Comparison of ENCODE assay signal across 8 cellular contexts in genomic region chr2:202265467-202266277, GRCh38. TPM values are rescaled to one million over a fixed set of nuclear protein-coding genes. Genes with fewer than 3 reads are reported as not detected.
A peak's percentile ranks its signal among the peaks of the same experiment; 100 is the strongest.
DNase-seq lines count a peak whose midpoint lies in the region; ATAC-seq and TF ChIP-seq lines count a peak whose summit lies in the region.

TSS of gene NOP58 (plus strand) at chr2:202265763. CDS start at chr2:202265942, 179 bp downstream.

- ATAC-seq in GM18909 (IDR thresholded peaks at IDR 0.05; ENCODE audit: poor library complexity, unreplicated experiment) (peak; percentile 89), HG03175 (IDR thresholded peaks at IDR 0.05; ENCODE audit: unreplicated experiment) (peak; percentile 87), WTC11 (peak; percentile 90)

- H3K27ac ChIP-seq in AG04450 (ENCODE audit: low read depth, low read length) = peak within 1 kb of the TSS; percentile 96

- no peaks in the 10 kb centered on the region for H3K27me3 Mint-ChIP-seq in WTC11 (ENCODE audit: low read depth)
- H3K27me3 Mint-ChIP-seq in immature natural killer cell (ENCODE audit: low read depth in 3 of 3) = peaks cover 1 to 8% (median 3%) of the 10 kb centered on the region in 3 donors

- H3K9me3 ChIP-seq in AG04450 (ENCODE audit: control insufficient read depth, insufficient read depth, low read length) = no peaks in the 10 kb centered on the region; the same call in 1 of the 2 replicates

- H3K4me3 Mint-ChIP-seq in WTC11 (peak within 1 kb of the TSS; percentile 53), immature natural killer cell (peak within 1 kb of the TSS; percentile 64 to 73 (median 70))

- POLR2A ChIA-PET in AG04450 (lab: Yijun Ruan, JAX) = interaction anchor here (0.6 to 0.8 kb wide), 5 partner anchors 11 to 420 kb away, joined by 3 to 8 read pairs (median 3); no protein-coding TSS in a partner anchor
- POLR2A ChIA-PET in WTC11 (lab: Charles Lee) = interaction anchor here (0.6 to 1.5 kb wide), 2 partner anchors 14 to 42 kb away, joined by 4 read pairs; no protein-coding TSS in a partner anchor

- peak within 1 kb of the TSS; percentile 99 for H3K4me3 ChIP-seq in AG04450 (ENCODE audit: low read depth, low read length)
- H3K4me3 ChIP-seq in cardiac fibroblast (replicated peaks in 1 of 2; ENCODE audit: low read depth in 2 of 2, low read length in 2 of 2) = peak within 1 kb of the TSS; percentile 67 to 97

- DNase-seq in AG04450 (ENCODE audit: low read depth, low spot score) (peak; percentile 84), NCI-H226 (peak; percentile 86), WTC11 (ENCODE audit: low spot score) (peak; percentile 89), cardiac fibroblast (ENCODE audit: low read depth in 2 of 2) (peak; percentile 95 to 97), immature natural killer cell (peak; percentile 90 to 92 (median 90)), smooth muscle cell of the brain vasculature (ENCODE audit: low read depth, low spot score) (peak; percentile 89)

- H3K4me1 Mint-ChIP-seq in WTC11 = peaks cover 19% of the 10 kb centered on the region
- peaks cover 10 to 13% of the 10 kb centered on the region in 2 donors for H3K4me1 Mint-ChIP-seq in immature natural killer cell

- CTCF ChIA-PET in AG04450 (lab: Charles Lee) (no interaction called here), WTC11 (lab: Charles Lee) (interaction anchor here (0.7 to 0.9 kb wide), 2 partner anchors 50 to 485 kb away, joined by 4 to 5 read pairs; partner anchors contain the start of gene ALS2)

- peak within 1 kb of the TSS; percentile 82 for H3K27ac Mint-ChIP-seq in WTC11
- H3K27ac Mint-ChIP-seq in immature natural killer cell = peak within 1 kb of the TSS in 4 of 6 donors; percentile 68 to 78 (median 71)

- H3K27me3 ChIP-seq in AG04450 (ENCODE audit: control insufficient read depth, insufficient read depth, low read length) = no peaks in the 10 kb centered on the region

- no peak for TF ChIP-seq CTCF in AG04450 (IDR thresholded peaks at IDR 0.05; ENCODE audit: low read depth, low read length)
- TF ChIP-seq CTCF in WTC11 (IDR thresholded peaks at IDR 0.05) = no peak
- no peak for TF ChIP-seq CTCF in cardiac fibroblast (IDR thresholded peaks at IDR 0.05; ENCODE audit: low read depth, low read length)

- H3K36me3 Mint-ChIP-seq in WTC11 (no peaks in the 10 kb centered on the region; the same call in 1 of the 2 replicates), immature natural killer cell (no peaks in the 10 kb centered on the region)

- H3K9me3 Mint-ChIP-seq in WTC11 (no peaks in the 10 kb centered on the region), immature natural killer cell (no peaks in the 10 kb centered on the region)

TF ChIP-seq in WTC11, 78 proteins besides CTCF, POLR2A, EP300 and RAD21 (continues in another document):
- TF ChIP-seq MLX (CRISPR knock-in tag; IDR thresholded peaks at IDR 0.05) (no peak), CREM (CRISPR knock-in tag; IDR thresholded peaks at IDR 0.05) (peak; percentile 97), ZNF396 (CRISPR knock-in tag; IDR thresholded peaks at IDR 0.05; ENCODE audit: borderline replicate concordance) (no peak), ATF1 (CRISPR knock-in tag; IDR thresholded peaks at IDR 0.05) (no peak; the same call in 1 of the 2 replicates), AR (CRISPR knock-in tag; IDR thresholded peaks at IDR 0.05) (peak; percentile 69; the same call in 1 of the 2 replicates), PRDM15 (CRISPR knock-in tag; IDR thresholded peaks at IDR 0.05) (no peak), RELA (CRISPR knock-in tag; IDR thresholded peaks at IDR 0.05; ENCODE audit: borderline replicate concordance) (no peak), FOXP4 (CRISPR knock-in tag; IDR thresholded peaks at IDR 0.05) (peak; percentile 52; the same call in 1 of the 2 replicates), ATF6 (CRISPR knock-in tag; IDR thresholded peaks at IDR 0.05) (no peak), GABPB1 (CRISPR knock-in tag; IDR thresholded peaks at IDR 0.05) (peak; percentile 86), NR2C2 (CRISPR knock-in tag; IDR thresholded peaks at IDR 0.05) (no peak)

RNA-seq across cellular contexts. Expression of gene NOP58, which starts in this region (rescaled TPM):
- polyA plus RNA-seq in AG04450 (2011; rRNA removed) (41.9 and 63.4 TPM in 2 replicates), immature natural killer cell (10 to 100 TPM; 42.6 to 54.7 (median 46.6) TPM)
- polyA minus RNA-seq in AG04450 (2011; rRNA and poly(A)+ RNA removed) = 22.3 and 28.9 TPM in 2 replicates
- total RNA-seq in WTC11 (2021) = 124 to 136 TPM (median 129 TPM) in 3 replicates

Comparison
In these comparisons a context has a peak if more than half of its experiments do, and no peak if none do; other contexts are left out.
1. Peak in every context shown above with its lines: DNase-seq, ATAC-seq, H3K4me3 ChIP-seq and H3K27ac ChIP-seq.